In genomic region chr6:134063121-134063965, GRCh38 we compare ENCODE assay signal across 8 cellular contexts. TPM values are rescaled to one million over a fixed set of nuclear protein-coding genes. Genes with fewer than 3 reads are reported as not detected.
A peak's percentile ranks its signal among the peaks of the same experiment; 100 is the strongest.
DNase-seq lines count a peak whose midpoint lies in the region; ATAC-seq and TF ChIP-seq lines count a peak whose summit lies in the region.

No MANE protein-coding gene starts in this region.

- intact Hi-C loops in sciatic nerve (cut with DNase I), result no loop called here
- intact Hi-C loops in activated CD8-positive, alpha-beta T cell treated with anti-CD3 and anti-CD28 coated beads for 36 hours (cut with micrococcal nuclease), result no loop called here

- peak; percentile 32 for ATAC-seq in sciatic nerve
- no peak for ATAC-seq in activated CD8-positive, alpha-beta T cell treated with anti-CD3 and anti-CD28 coated beads for 36 hours

- no peaks in the 10 kb centered on the region for H3K4me1 Mint-ChIP-seq in activated CD8-positive, alpha-beta T cell treated with anti-CD3 and anti-CD28 coated beads for 36 hours (ENCODE audit: low read depth)

- CTCF ChIA-PET in activated CD8-positive, alpha-beta T cell treated with anti-CD3 and anti-CD28 coated beads for 36 hours (lab: Charles Lee), result interaction anchor here (0.6 to 9.8 kb wide), 52 partner anchors 10 to 878 kb away, joined by 3 to 201 read pairs (median 6); partner anchors contain the start of gene SLC2A12

- POLR2A ChIA-PET in activated CD8-positive, alpha-beta T cell treated with anti-CD3 and anti-CD28 coated beads for 36 hours (lab: Charles Lee), result interaction anchor here (0.7 to 2.8 kb wide), 4 partner anchors 8 to 139 kb away, joined by 3 to 6 read pairs (median 3); partner anchors contain the start of gene TBPL1

- no peaks in the 10 kb centered on the region for H3K27me3 Mint-ChIP-seq in activated CD8-positive, alpha-beta T cell treated with anti-CD3 and anti-CD28 coated beads for 36 hours

- no peak overlapping the region for H3K27ac Mint-ChIP-seq in activated CD8-positive, alpha-beta T cell treated with anti-CD3 and anti-CD28 coated beads for 36 hours

- no peak overlapping the region for H3K4me3 Mint-ChIP-seq in activated CD8-positive, alpha-beta T cell treated with anti-CD3 and anti-CD28 coated beads for 36 hours

- no peaks in the 10 kb centered on the region for H3K36me3 Mint-ChIP-seq in activated CD8-positive, alpha-beta T cell treated with anti-CD3 and anti-CD28 coated beads for 36 hours (ENCODE audit: low read depth)

- no peak for TF ChIP-seq CTCF in activated CD8-positive, alpha-beta T cell treated with anti-CD3 and anti-CD28 coated beads for 36 hours (IDR thresholded peaks at IDR 0.05)

- no peaks in the 10 kb centered on the region for H3K9me3 Mint-ChIP-seq in activated CD8-positive, alpha-beta T cell treated with anti-CD3 and anti-CD28 coated beads for 36 hours

- DNase-seq in NCI-H1694 treated with DMSO at 0.1 percent for 48 hours (lab: John Stamatoyannopoulos, UW), result peak; percentile 8
- no peak for DNase-seq in NCI-H1694 (lab: John Stamatoyannopoulos, UW)
- DNase-seq in OCI-M1 (lab: John Stamatoyannopoulos, UW), result peak; percentile 30
- peak; percentile 41 for DNase-seq in globus pallidus (ENCODE audit: low spot score)
- DNase-seq in sciatic nerve (ENCODE audit: low spot score), result no peak
- DNase-seq in cortex of kidney (lab: John Stamatoyannopoulos, UW), result no peak
- no peak for DNase-seq in NCI-H2227 treated with DMSO at 0.1 percent for 48 hours (lab: John Stamatoyannopoulos, UW)
- no peak for DNase-seq in activated CD8-positive, alpha-beta T cell treated with anti-CD3 and anti-CD28 coated beads for 36 hours

RNA-seq across cellular contexts. Expression of gene SLC2A12, which starts 10.9 kb away (rescaled TPM):
- total RNA-seq in sciatic nerve, result 2.2 TPM
- under 1 TPM; 0.18 to 0.20 TPM for total RNA-seq in activated CD8-positive, alpha-beta T cell treated with anti-CD3 and anti-CD28 coated beads for 36 hours

Comparison
In these comparisons a context has a peak if more than half of its experiments do, and no peak if none do; other contexts are left out.
1. DNase-seq: peak in NCI-H1694 treated with DMSO at 0.1 percent for 48 hours (single experiment), OCI-M1 (single experiment) and globus pallidus (single experiment); none in NCI-H1694 (single experiment), sciatic nerve (single experiment), cortex of kidney (single experiment), NCI-H2227 treated with DMSO at 0.1 percent for 48 hours (single experiment) and activated CD8-positive, alpha-beta T cell treated with anti-CD3 and anti-CD28 coated beads for 36 hours (single experiment).